8 cellular contexts compared by ENCODE assay signal in genomic region chr10:62054408-62054807, GRCh38.
DNase-seq lines count a peak whose midpoint lies in the region; ATAC-seq and TF ChIP-seq lines count a peak whose summit lies in the region.

No MANE protein-coding gene starts in this region.

- H3K4me3 ChIP-seq in fibroblast of the aortic adventitia (ENCODE audit: low read depth, low read length): peak overlapping the region; percentile 45
- peak overlapping the region; percentile 12 to 38 for H3K4me3 ChIP-seq in tibial artery

- TF ChIP-seq CTCF in fibroblast of the aortic adventitia (IDR thresholded peaks at IDR 0.05; ENCODE audit: insufficient read depth, low read length) (no peak), tibial artery (IDR thresholded peaks at IDR 0.05) (no peak)

- H3K4me3 Mint-ChIP-seq in activated T-cell treated with anti-CD3 and anti-CD28 coated beads, Interleukin-2, amount 50 U/mL, for 72 hours: peak overlapping the region; percentile 95 to 96
- H3K4me3 Mint-ChIP-seq in naive thymus-derived CD8-positive, alpha-beta T cell: peak overlapping the region in 2 of 10 donors; percentile 40 to 64

- H3K9me3 ChIP-seq in tibial artery: no peaks in the 10 kb centered on the region

- H3K27me3 Mint-ChIP-seq in activated T-cell treated with anti-CD3 and anti-CD28 coated beads, Interleukin-2, amount 50 U/mL, for 72 hours (ENCODE audit: low read depth): no peaks in the 10 kb centered on the region
- no peaks in the 10 kb centered on the region for H3K27me3 Mint-ChIP-seq in naive thymus-derived CD8-positive, alpha-beta T cell

- peaks cover 59 to 92% of the 10 kb centered on the region in 2 donors for H3K36me3 Mint-ChIP-seq in activated T-cell treated with anti-CD3 and anti-CD28 coated beads, Interleukin-2, amount 50 U/mL, for 72 hours (ENCODE audit: insufficient read depth in 2 of 2)
- H3K36me3 Mint-ChIP-seq in naive thymus-derived CD8-positive, alpha-beta T cell: peaks cover 12 to 64% (median 63%) of the 10 kb centered on the region in 3 donors

- no peaks in the 10 kb centered on the region for H3K9me3 Mint-ChIP-seq in activated T-cell treated with anti-CD3 and anti-CD28 coated beads, Interleukin-2, amount 50 U/mL, for 72 hours
- H3K9me3 Mint-ChIP-seq in naive thymus-derived CD8-positive, alpha-beta T cell: no peaks in the 10 kb centered on the region

- POLR2A ChIA-PET in naive thymus-derived CD8-positive, alpha-beta T cell (lab: Charles Lee): no interaction called here

- H3K27ac Mint-ChIP-seq in activated T-cell treated with anti-CD3 and anti-CD28 coated beads, Interleukin-2, amount 50 U/mL, for 72 hours: peak overlapping the region; percentile 99
- H3K27ac Mint-ChIP-seq in naive thymus-derived CD8-positive, alpha-beta T cell: peak overlapping the region in 2 of 10 donors; percentile 50 to 69

- H3K4me1 Mint-ChIP-seq in activated T-cell treated with anti-CD3 and anti-CD28 coated beads, Interleukin-2, amount 50 U/mL, for 72 hours (ENCODE audit: low read depth): peaks cover 95% of the 10 kb centered on the region
- H3K4me1 Mint-ChIP-seq in naive thymus-derived CD8-positive, alpha-beta T cell: peaks cover 4 to 94% (median 36%) of the 10 kb centered on the region in 4 donors

- ATAC-seq in activated T-cell treated with anti-CD3 and anti-CD28 coated beads, Interleukin-2, amount 50 U/mL, for 72 hours (replicated peaks in 1 of 2): peak; percentile 18 to 29
- peak; percentile 34 for ATAC-seq in HG03460 (IDR thresholded peaks at IDR 0.05; ENCODE audit: unreplicated experiment)
- ATAC-seq in naive thymus-derived CD8-positive, alpha-beta T cell: no peak

- peak overlapping the region; percentile 88 to 96 for H3K27ac ChIP-seq in tibial artery

- intact Hi-C loops in tibial artery (cut with DNase I; ENCODE audit: low total_unique reads): no loop called here

- H3K36me3 ChIP-seq in tibial artery: peaks cover 26 to 58% (median 39%) of the 10 kb centered on the region in 3 donors

- no peak for DNase-seq in activated T-cell treated with anti-CD3 and anti-CD28 coated beads, Interleukin-2, amount 50 U/mL, for 72 hours
- no peak for DNase-seq in activated T-cell treated with anti-CD3 and anti-CD28 coated beads, Interleukin-2, amount 50 U/mL, for 48 hours
- DNase-seq in fibroblast of the aortic adventitia (ENCODE audit: low read depth) (no peak), tibial artery (no peak), NCI-H1930 (lab: John Stamatoyannopoulos, UW) (no peak), activated gamma-delta T cell treated with Interleukin-2 at 50 U/mL for 16 hours (no peak)
- no peak for DNase-seq in naive thymus-derived CD8-positive, alpha-beta T cell

- no peaks in the 10 kb centered on the region for H3K27me3 ChIP-seq in tibial artery

- peaks cover 0 to 82% (median 56%) of the 10 kb centered on the region in 4 donors for H3K4me1 ChIP-seq in tibial artery

Comparison
In these comparisons a context has a peak if more than half of its experiments do, and no peak if none do; other contexts are left out.
1. ATAC-seq: peak in activated T-cell treated with anti-CD3 and anti-CD28 coated beads, Interleukin-2, amount 50 U/mL, for 72 hours (2 of 2) and HG03460 (single experiment); none in naive thymus-derived CD8-positive, alpha-beta T cell (0 of 2).